ENCODE assay signal across 11 cellular contexts in the genomic region with DNA sequence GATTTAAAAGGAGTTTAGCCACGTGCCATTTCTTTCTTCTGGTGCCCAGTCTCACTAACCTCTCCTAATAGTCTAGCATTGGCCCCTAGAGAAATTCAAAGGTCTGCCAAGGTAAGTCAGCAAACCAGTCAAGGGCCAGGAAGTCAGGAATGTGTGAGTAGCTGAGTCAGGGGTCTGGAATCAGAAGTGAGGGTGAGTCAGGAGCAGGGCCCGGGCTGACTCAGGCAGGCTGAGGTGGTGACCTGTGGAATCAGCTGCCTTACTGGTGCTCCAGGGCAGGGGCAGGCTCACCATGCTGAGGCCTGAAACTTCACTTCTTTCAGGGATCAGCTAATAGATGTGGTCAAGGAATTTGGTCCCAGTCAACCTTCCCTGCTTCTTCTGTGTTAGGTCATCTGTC.
A peak's percentile ranks its signal among the peaks of the same experiment; 100 is the strongest.
DNase-seq lines count a peak whose midpoint lies in the region; ATAC-seq lines count a peak whose summit lies in the region.
"Had no signal": no experiment of that assay in that cellular context is flagged by ENCODE, and none has a peak within 500 bp of the region (broad histone marks: within the 10 kb centered on the region; RNA-seq: fewer than 3 reads in every experiment).

No MANE protein-coding gene starts in this region.

- H3K4me1 ChIP-seq in HAP-1, result no peaks in the 10 kb centered on the region; the same call in 1 of the 2 replicates

- no peak for DNase-seq in left ventricle myocardium superior
- DNase-seq in Right ventricle myocardium superior, result no peak
- DNase-seq in amniotic epithelial cell (ENCODE audit: low read depth), result peak; percentile 90
- peak; percentile 90 for DNase-seq in iris pigment epithelial cell (ENCODE audit: low read depth)
- DNase-seq in HAP-1 (ENCODE audit: low spot score in 2 of 2), result no peak
- no peak for DNase-seq in activated CD4-positive, alpha-beta T cell treated with anti-CD3 and anti-CD28 coated beads for 48 hours
- no peak for DNase-seq in NCI-H510A (lab: John Stamatoyannopoulos, UW)
- DNase-seq in foreskin melanocyte, result no peak
- DNase-seq: naive B cell, NCI-H1417 treated with DMSO at 0.1 percent for 48 hours, T-helper 17 cell had no signal

- H3K36me3 ChIP-seq in HAP-1 (replicated peaks), result no peaks in the 10 kb centered on the region

- intact Hi-C loops in left ventricle myocardium superior (cut with micrococcal nuclease) (no loop called here), Right ventricle myocardium superior (cut with DNase I) (no loop called here)

- in situ Hi-C loops in HAP-1 (cut with MboI; ENCODE audit: low sequenced_read_pairs), result no loop called here

- H3K4me3 ChIP-seq in HAP-1, result no peak overlapping the region

- H3K27me3 ChIP-seq in HAP-1 (ENCODE audit: low read depth), result no peaks in the 10 kb centered on the region

- H3K9me3 ChIP-seq in HAP-1, result no peaks in the 10 kb centered on the region

- ATAC-seq in left ventricle myocardium superior (peak; percentile 68), Right ventricle myocardium superior (ENCODE audit: poor library complexity) (no peak)
- ATAC-seq: T-helper 17 cell had no signal

Comparison
In these comparisons a context has a peak if more than half of its experiments do, and no peak if none do; other contexts are left out.
1. DNase-seq: peak in amniotic epithelial cell (single experiment) and iris pigment epithelial cell (single experiment); none in left ventricle myocardium superior (single experiment), Right ventricle myocardium superior (single experiment), HAP-1 (0 of 2), activated CD4-positive, alpha-beta T cell treated with anti-CD3 and anti-CD28 coated beads for 48 hours (single experiment), NCI-H510A (single experiment) and foreskin melanocyte (single experiment).